Comparison of ENCODE assay signal across 8 cellular contexts in genomic region chrX:132217203-132218073, GRCh38. TPM values are rescaled to one million over a fixed set of nuclear protein-coding genes. Genes with fewer than 3 reads are reported as not detected.
A peak's percentile ranks its signal among the peaks of the same experiment; 100 is the strongest.
DNase-seq lines count a peak whose midpoint lies in the region; ATAC-seq and TF ChIP-seq lines count a peak whose summit lies in the region.

No MANE protein-coding gene starts in this region.

- no peaks in the 10 kb centered on the region for H3K9me3 Mint-ChIP-seq in activated CD4-positive, alpha-beta T cell treated with anti-CD3 and anti-CD28 coated beads for 36 hours (ENCODE audit: low read depth)

- H3K4me1 Mint-ChIP-seq in activated CD4-positive, alpha-beta T cell treated with anti-CD3 and anti-CD28 coated beads for 36 hours: peaks cover 27% of the 10 kb centered on the region

- peak overlapping the region; percentile 98 for H3K27ac Mint-ChIP-seq in activated CD4-positive, alpha-beta T cell treated with anti-CD3 and anti-CD28 coated beads for 36 hours

- peak overlapping the region; percentile 87 for H3K4me3 Mint-ChIP-seq in activated CD4-positive, alpha-beta T cell treated with anti-CD3 and anti-CD28 coated beads for 36 hours

- CTCF ChIA-PET in activated CD4-positive, alpha-beta T cell treated with anti-CD3 and anti-CD28 coated beads for 36 hours (lab: Charles Lee): no interaction called here

- intact Hi-C loops in activated CD4-positive, alpha-beta T cell treated with anti-CD3 and anti-CD28 coated beads for 36 hours (cut with DNase I, micrococcal nuclease): loop anchor here (1.0 to 10.0 kb wide), 14 partner anchors 47 to 1957 kb away; partner anchors contain the start of genes MBNL3 (in 1 of the 2), SLC25A14 (in 1 of the 2) and STK26 (in 1 of the 2)

- peaks cover 18% of the 10 kb centered on the region for H3K36me3 Mint-ChIP-seq in activated CD4-positive, alpha-beta T cell treated with anti-CD3 and anti-CD28 coated beads for 36 hours (ENCODE audit: low read depth)

- DNase-seq in AML-193 (lab: John Stamatoyannopoulos, UW): peak; percentile 50 to 62
- DNase-seq in GM19238 (ENCODE audit: insufficient read length, low spot score): peak; percentile 45
- DNase-seq in NCI-H510A (lab: John Stamatoyannopoulos, UW): peak; percentile 69
- DNase-seq in activated CD4-positive, alpha-beta T cell treated with anti-CD3 and anti-CD28 coated beads for 36 hours: peak; percentile 84
- peak; percentile 72 for DNase-seq in choroid plexus epithelial cell (ENCODE audit: low read depth)
- peak; percentile 67 for DNase-seq in left lobe of liver (ENCODE audit: low spot score)
- DNase-seq in stimulated activated CD4-positive, alpha-beta T cell treated with anti-CD3 and anti-CD28 coated beads, Interleukin-2, amount 100 ng/mL, for 4 hours (ENCODE audit: low read depth): peak; percentile 73

- TF ChIP-seq CTCF in choroid plexus epithelial cell (conservative IDR thresholded peaks at IDR 0.05; ENCODE audit: low read depth, low read length): no peak

- H3K27me3 Mint-ChIP-seq in activated CD4-positive, alpha-beta T cell treated with anti-CD3 and anti-CD28 coated beads for 36 hours: no peaks in the 10 kb centered on the region

- ATAC-seq in HG03432 (IDR thresholded peaks at IDR 0.05; ENCODE audit: unreplicated experiment): peak; percentile 73
- peak; percentile 68 for ATAC-seq in activated CD4-positive, alpha-beta T cell treated with anti-CD3 and anti-CD28 coated beads for 36 hours
- peak; percentile 69 for ATAC-seq in left lobe of liver

- peak overlapping the region; percentile 70 for H3K4me3 ChIP-seq in choroid plexus epithelial cell (ENCODE audit: low read depth, low read length)

- POLR2A ChIA-PET in activated CD4-positive, alpha-beta T cell treated with anti-CD3 and anti-CD28 coated beads for 36 hours (lab: Charles Lee): interaction anchor here (0.6 kb wide), 1 partner anchor 75 kb away, joined by 3 read pairs; no protein-coding TSS in a partner anchor

RNA-seq across cellular contexts. Expression of gene RAP2C, which starts 1.8 kb away (rescaled TPM):
- total RNA-seq in activated CD4-positive, alpha-beta T cell treated with anti-CD3 and anti-CD28 coated beads for 36 hours: 10 to 100 TPM; 28.3 to 31.3 TPM
- total RNA-seq in left lobe of liver: 30.1 TPM

Comparison
In these comparisons a context has a peak if more than half of its experiments do, and no peak if none do; other contexts are left out.
1. Peak in every context shown above with its lines: DNase-seq, ATAC-seq and H3K4me3 ChIP-seq.